ENCODE assay signal across 8 cellular contexts in genomic region chr2:32039447-32040219, GRCh38. TPM values are rescaled to one million over a fixed set of nuclear protein-coding genes. Genes with fewer than 3 reads are reported as not detected.
DNase-seq lines count a peak whose midpoint lies in the region; ATAC-seq and TF ChIP-seq lines count a peak whose summit lies in the region.

DPY30 (minus strand) TSS chr2:32039805; CDS start chr2:32039456, 349 bp downstream.

- peaks cover 7% of the 10 kb centered on the region for H3K4me1 Mint-ChIP-seq in type B pancreatic cell (ENCODE audit: unreplicated experiment)

- peak within 1 kb of the TSS; percentile 59 to 95 (median 80) for H3K4me3 ChIP-seq in adrenal gland
- peak within 1 kb of the TSS; percentile 55 to 98 (median 86) for H3K4me3 ChIP-seq in heart right ventricle

- WGBS in adrenal gland, 4 donors: 0 to 2% (median 0%) methylated on average over 17 to 43 of the region's 43 CpGs
- 0 to 1% methylated on average over 43 of the region's 43 CpGs for WGBS in heart right ventricle, 2 donors

- ATAC-seq in HG02884 (IDR thresholded peaks at IDR 0.05; ENCODE audit: unreplicated experiment): peak; percentile 83
- peak; percentile 97 to 99 (median 98) for ATAC-seq in heart right ventricle

- H3K4me1 ChIP-seq in adrenal gland (replicated peaks in 1 of 2): peaks cover 5 to 7% of the 10 kb centered on the region in 2 donors
- H3K4me1 ChIP-seq in heart right ventricle: peaks cover 0 to 17% (median 10%) of the 10 kb centered on the region in 9 donors

- H3K4me3 Mint-ChIP-seq in type B pancreatic cell: peak within 1 kb of the TSS; percentile 97

- H3K9me3 ChIP-seq in adrenal gland (replicated peaks in 1 of 3) (no peaks in the 10 kb centered on the region), heart right ventricle (no peaks in the 10 kb centered on the region)

- H3K27ac Mint-ChIP-seq in type B pancreatic cell: peak within 1 kb of the TSS; percentile 96

- peak within 1 kb of the TSS; percentile 18 to 92 (median 85) for H3K27ac ChIP-seq in adrenal gland
- peak within 1 kb of the TSS in 9 of 10 donors; percentile 75 to 91 (median 84) for H3K27ac ChIP-seq in heart right ventricle

- TF ChIP-seq CTCF in adrenal gland (IDR thresholded peaks at IDR 0.05): no peak
- peak in 1 of 9 donors; percentile 12 for TF ChIP-seq CTCF in heart right ventricle (IDR thresholded peaks at IDR 0.05)
- no peak for TF ChIP-seq CTCF in type B pancreatic cell (conservative IDR thresholded peaks at IDR 0.05)

- DNase-seq in NCI-H1694 (lab: John Stamatoyannopoulos, UW) (peak; percentile 79), adrenal gland (peak; percentile 93 to 96 (median 94)), heart right ventricle (peak; percentile 92 to 94), posterior cingulate gyrus (peak; percentile 88 to 99 (median 92)), type B pancreatic cell (ENCODE audit: extremely low spot score, unreplicated experiment) (peak; percentile 93)

- H3K27me3 ChIP-seq in adrenal gland: no peaks in the 10 kb centered on the region
- no peaks in the 10 kb centered on the region for H3K27me3 ChIP-seq in heart right ventricle

- TF ChIP-seq POLR2A in GM15510 (IDR thresholded peaks at IDR 0.05; ENCODE audit: borderline replicate concordance, extremely low read depth, insufficient read length) (peak; percentile 98), adrenal gland (IDR thresholded peaks at IDR 0.05) (peak; percentile 60 to 95)

- peaks cover 3% of the 10 kb centered on the region for H3K36me3 Mint-ChIP-seq in type B pancreatic cell

- no peaks in the 10 kb centered on the region for H3K27me3 Mint-ChIP-seq in type B pancreatic cell

- H3K9me3 Mint-ChIP-seq in type B pancreatic cell: no peaks in the 10 kb centered on the region

- H3K36me3 ChIP-seq in adrenal gland (replicated peaks in 1 of 2) (no peaks in the 10 kb centered on the region), heart right ventricle (peaks cover 0 to 34% (median 0%) of the 10 kb centered on the region in 9 donors)

- intact Hi-C loops in T-helper 1 cell treated with Interleukin-12 subunit alpha and Interleukin-12 subunit beta and Interleukin-4 antibody, amounts not matched to agents 30 ng/mL and 1 ng/mL, for 36 hours (cut with micrococcal nuclease): loop anchor here (1.0 kb wide), 6 partner anchors 24 to 589 kb away; partner anchors contain the start of genes MEMO1, SLC30A6, SPAST and TTC27
- intact Hi-C loops in adrenal gland (cut with DNase I) (no loop called here), heart right ventricle (cut with DNase I) (loop anchor here in 3 of 10 donors (1.0 to 2.0 kb wide), 3 partner anchors 23 to 29 kb away; partner anchors contain the start of genes SPAST (in 2 of the 3) and MEMO1 (in 1 of the 3)), posterior cingulate gyrus (cut with DNase I) (loop anchor here (1.0 to 10.0 kb wide), 3 partner anchors 24 to 125 kb away; partner anchors contain the start of genes MEMO1, SLC30A6 and SPAST)

RNA-seq across cellular contexts. Expression of gene DPY30, which starts in this region (rescaled TPM):
- 53.3 and 59.3 TPM in 2 replicates for total RNA-seq in T-helper 1 cell treated with Interleukin-12 subunit alpha and Interleukin-12 subunit beta and Interleukin-4 antibody, amounts not matched to agents 30 ng/mL and 1 ng/mL, for 36 hours
- total RNA-seq in adrenal gland: 100 to 1,000 TPM in 1 of 8 donors, 10 to 100 TPM in 7; 69.5 to 123 (median 89.4) TPM
- 100 to 1,000 TPM in 2 of 3 donors, 10 to 100 TPM in 1; 84.5 to 177 (median 149) TPM for polyA plus RNA-seq in adrenal gland
- 10 to 100 TPM; 35.1 to 47.7 (median 42.9) TPM for total RNA-seq in heart right ventricle
- 10 to 100 TPM; 53.5 to 57.8 TPM for polyA plus RNA-seq in heart right ventricle
- total RNA-seq in type B pancreatic cell (ENCODE audit: low replicate concordance): 84.4 and 84.5 TPM in 2 replicates

Comparison
In these comparisons a context has a peak if more than half of its experiments do, and no peak if none do; other contexts are left out.
1. Peak in every context shown above with its lines: DNase-seq, ATAC-seq, H3K4me3 ChIP-seq and H3K27ac ChIP-seq.
2. intact Hi-C loops: an anchor here in T-helper 1 cell treated with Interleukin-12 subunit alpha and Interleukin-12 subunit beta and Interleukin-4 antibody, amounts not matched to agents 30 ng/mL and 1 ng/mL, for 36 hours (1.0 kb wide) and posterior cingulate gyrus (1.0 to 10.0 kb wide); none called in adrenal gland.